21 cellular contexts compared by ENCODE assay signal in genomic region chr11:132496341-132496740, GRCh38.
DNase-seq lines count a peak whose midpoint lies in the region; ATAC-seq and TF ChIP-seq lines count a peak whose summit lies in the region.
"Had no signal": no experiment of that assay in that cellular context is flagged by ENCODE, and none has a peak within 500 bp of the region (broad histone marks: within the 10 kb centered on the region; RNA-seq: fewer than 3 reads in every experiment).

No MANE protein-coding gene starts in this region.

- H3K4me1 ChIP-seq in fibroblast of lung (ENCODE audit: control insufficient read depth, extremely low read depth, insufficient read depth, low read length) = no peaks in the 10 kb centered on the region
- H3K4me1 ChIP-seq: gastrocnemius medialis, suprapubic skin had no signal

- H4K20me1 ChIP-seq in fibroblast of lung (ENCODE audit: control insufficient read depth, extremely low read depth, insufficient read depth, low read length) = no peaks in the 10 kb centered on the region

- H3K4me2 ChIP-seq in fibroblast of lung (ENCODE audit: extremely low read depth, insufficient read depth, low read length) = no peak overlapping the region
- H3K4me2 ChIP-seq: KMS-11 had no signal

- TF ChIP-seq CTCF in fibroblast of lung (conservative IDR thresholded peaks at IDR 0.05 in 1 of 2, IDR thresholded peaks at IDR 0.05 in 1 of 2; ENCODE audit: low read depth in 1 of 2, low read length in 2 of 2) (no peak), RWPE1 (conservative IDR thresholded peaks at IDR 0.05; ENCODE audit: low read depth) (no peak)

- H3K36me3 ChIP-seq in fibroblast of lung (ENCODE audit: control insufficient read depth, insufficient read depth, low read length) = no peaks in the 10 kb centered on the region
- H3K36me3 ChIP-seq: gastrocnemius medialis, ovary, suprapubic skin had no signal

- H3K79me2 ChIP-seq in fibroblast of lung (ENCODE audit: control insufficient read depth, insufficient read depth, low read length) = no peaks in the 10 kb centered on the region

- POLR2A ChIA-PET in RWPE1 (lab: Yijun Ruan, JAX; ENCODE audit: low non-redundant PET) = no interaction called here

- CTCF ChIA-PET in RWPE1 (lab: Yijun Ruan, JAX) = no interaction called here

- no peak overlapping the region for H2AFZ ChIP-seq in fibroblast of lung (ENCODE audit: low read length)

- DNase-seq in AG20443 (ENCODE audit: low spot score) (peak; percentile 27), EH (ENCODE audit: low read depth) (peak; percentile 70), RPMI7951 (ENCODE audit: low read depth) (peak; percentile 16), fibroblast of lung (ENCODE audit: low read depth in 2 of 2) (peak; percentile 3 to 68), NCI-H1694 treated with DMSO at 0.1 percent for 48 hours (lab: John Stamatoyannopoulos, UW) (no peak), RWPE1 (ENCODE audit: low spot score) (no peak), SIG-M5 (lab: John Stamatoyannopoulos, UW) (no peak)
- DNase-seq: activated CD4-positive, alpha-beta T cell treated with anti-CD3 and anti-CD28 coated beads for 4 hours; activated CD8-positive, alpha-beta memory T cell treated with anti-CD3 and anti-CD28 coated beads, Interleukin-2, amount 50 U/mL, for 48 hours; aorta; gastrocnemius medialis; NCI-H526; ovary; stimulated activated CD4-positive, alpha-beta T cell treated with anti-CD3 and anti-CD28 coated beads, Interleukin-4, amount 100 ng/mL, for 24 hours; T-helper 9 cell had no signal

- H3K9me3 ChIP-seq in fibroblast of lung (ENCODE audit: control insufficient read depth, insufficient read depth, low read depth, low read length) = no peaks in the 10 kb centered on the region
- H3K9me3 ChIP-seq: gastrocnemius medialis, ovary, suprapubic skin had no signal

- H3K27me3 ChIP-seq in fibroblast of lung (ENCODE audit: control insufficient read depth, insufficient read depth, low read length) = no peaks in the 10 kb centered on the region
- H3K27me3 ChIP-seq: gastrocnemius medialis, ovary, suprapubic skin had no signal

- H3K9ac ChIP-seq in fibroblast of lung (ENCODE audit: insufficient read depth, low read length) = no peak overlapping the region
- H3K9ac ChIP-seq: KMS-11 had no signal

- no peak for ATAC-seq in HG03108 (IDR thresholded peaks at IDR 0.05; ENCODE audit: unreplicated experiment)
- ATAC-seq: gastrocnemius medialis had no signal

- no peak overlapping the region for H3K27ac ChIP-seq in fibroblast of lung (ENCODE audit: insufficient read depth, low read length)
- H3K27ac ChIP-seq in RWPE1 = no peak overlapping the region
- H3K27ac ChIP-seq: coronary artery, gastrocnemius medialis, KMS-11, ovary, SK-N-MC, suprapubic skin had no signal

- H3K4me3 ChIP-seq in fibroblast of lung (replicated peaks in 1 of 4; ENCODE audit: control extremely low read depth in 1 of 4, insufficient read depth in 1 of 4, low read depth in 3 of 4, low read length in 4 of 4) = no peak overlapping the region
- H3K4me3 ChIP-seq: coronary artery, gastrocnemius medialis, lung, ovary, SK-N-MC, suprapubic skin had no signal

Comparison
In these comparisons a context has a peak if more than half of its experiments do, and no peak if none do; other contexts are left out.
1. DNase-seq: peak in AG20443 (single experiment), EH (single experiment), RPMI7951 (single experiment) and fibroblast of lung (2 of 2); none in NCI-H1694 treated with DMSO at 0.1 percent for 48 hours (single experiment), RWPE1 (single experiment) and SIG-M5 (single experiment).